ENCODE assay signal across 24 cellular contexts in the genomic region with DNA sequence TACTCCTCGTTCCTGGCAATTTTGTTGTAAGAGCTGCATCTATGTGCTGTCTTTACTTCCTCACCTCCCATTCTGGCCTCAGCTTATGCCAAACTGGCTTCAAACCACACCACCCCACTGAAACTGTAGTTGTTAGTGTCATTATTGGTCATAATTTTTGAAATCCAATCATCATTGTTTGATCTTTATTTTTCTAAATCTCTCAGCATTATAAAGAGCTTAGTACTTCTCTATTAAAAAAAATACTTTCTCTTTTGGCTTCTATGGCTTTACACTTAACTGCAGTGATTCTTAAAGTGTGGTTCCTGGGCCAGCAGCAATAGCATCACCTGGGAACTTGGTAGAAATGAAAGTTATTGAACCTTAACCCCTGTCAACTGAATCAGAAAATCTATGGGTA.
DNase-seq lines count a peak whose midpoint lies in the region; ATAC-seq lines count a peak whose summit lies in the region.
"Had no signal": no experiment of that assay in that cellular context is flagged by ENCODE, and none has a peak within 500 bp of the region (broad histone marks: within the 10 kb centered on the region; RNA-seq: fewer than 3 reads in every experiment).

No MANE protein-coding gene starts in this region.

- CTCF ChIA-PET in activated CD4-positive, alpha-beta T cell treated with anti-CD3 and anti-CD28 coated beads for 36 hours (lab: Charles Lee), result no interaction called here

- ATAC-seq in activated CD4-positive, alpha-beta T cell treated with anti-CD3 and anti-CD28 coated beads for 36 hours, result peak; percentile 64
- peak; percentile 43 for ATAC-seq in GM18909 (IDR thresholded peaks at IDR 0.05; ENCODE audit: poor library complexity, unreplicated experiment)
- ATAC-seq in HG02678 (IDR thresholded peaks at IDR 0.05; ENCODE audit: unreplicated experiment), result peak; percentile 39
- ATAC-seq in memory B cell (ENCODE audit: low read depth), result no peak
- ATAC-seq: gastrocnemius medialis; GM23338; left ventricle myocardium superior; psoas muscle; stimulated activated naive B cell treated with anti-CD40 and anti-IgM and Interleukin-4, amounts not matched to agents 10 μg/mL and 1 μg/mL and 100 μg/mL, for 72 hours had no signal

- POLR2A ChIA-PET in activated CD4-positive, alpha-beta T cell treated with anti-CD3 and anti-CD28 coated beads for 36 hours (lab: Charles Lee), result no interaction called here

- H3K36me3 Mint-ChIP-seq in activated CD4-positive, alpha-beta T cell treated with anti-CD3 and anti-CD28 coated beads for 36 hours (ENCODE audit: low read depth), result no peaks in the 10 kb centered on the region
- no peaks in the 10 kb centered on the region for H3K36me3 Mint-ChIP-seq in activated CD4-positive, alpha-beta T cell treated with anti-CD3 and anti-CD28 coated beads, Interleukin-2, amount 10 ng/mL, durations not matched to agents 24 days and 14 days (ENCODE audit: low read depth)
- H3K36me3 Mint-ChIP-seq in memory B cell, result no peaks in the 10 kb centered on the region
- H3K36me3 Mint-ChIP-seq: CD4-positive, alpha-beta memory T cell had no signal

- H3K27me3 Mint-ChIP-seq in activated CD4-positive, alpha-beta T cell treated with anti-CD3 and anti-CD28 coated beads for 36 hours, result no peaks in the 10 kb centered on the region
- no peaks in the 10 kb centered on the region for H3K27me3 Mint-ChIP-seq in activated CD4-positive, alpha-beta T cell treated with anti-CD3 and anti-CD28 coated beads, Interleukin-2, amount 10 ng/mL, durations not matched to agents 24 days and 14 days
- no peaks in the 10 kb centered on the region for H3K27me3 Mint-ChIP-seq in memory B cell
- H3K27me3 Mint-ChIP-seq: stimulated activated naive B cell treated with anti-CD40 and anti-IgM and Interleukin-4, amounts not matched to agents 10 μg/mL and 1 μg/mL and 100 μg/mL, for 72 hours had no signal

- DNase-seq in activated CD4-positive, alpha-beta T cell treated with anti-CD3 and anti-CD28 coated beads for 36 hours, result no peak
- no peak for DNase-seq in activated CD4-positive, alpha-beta T cell treated with anti-CD3 and anti-CD28 coated beads, Interleukin-2, amount 10 ng/mL, durations not matched to agents 24 days and 14 days
- no peak for DNase-seq in memory B cell (ENCODE audit: low spot score in 2 of 2)
- DNase-seq in effector CD4-positive, alpha-beta T cell, result no peak
- DNase-seq in stimulated activated naive CD4-positive, alpha-beta T cell treated with Interleukin-2 at 50 U/mL for 16 hours (lab: John Stamatoyannopoulos, UW), result no peak
- DNase-seq in NCI-H2227 (lab: John Stamatoyannopoulos, UW; ENCODE audit: unreplicated experiment), result no peak
- DNase-seq: activated CD4-positive, alpha-beta T cell treated with anti-CD3 and anti-CD28 coated beads, Interleukin-2, amount 50 U/mL, for 4 hours; activated gamma-delta T cell treated with Interleukin-2 at 50 U/mL for 16 hours; amniotic stem cell; CD4-positive, alpha-beta memory T cell; DMS 273 treated with DMSO at 0.1 percent for 48 hours; esophagus squamous epithelium; gastrocnemius medialis; left ventricle myocardium superior; MG63; NCI-H1436; NCI-H524 treated with DMSO at 0.1 percent for 48 hours; psoas muscle; stimulated activated naive B cell treated with anti-CD40 and anti-IgM and Interleukin-4, amounts not matched to agents 10 μg/mL and 1 μg/mL and 100 μg/mL, for 72 hours; WERI-Rb-1 had no signal

- no peak overlapping the region for H3K27ac Mint-ChIP-seq in activated CD4-positive, alpha-beta T cell treated with anti-CD3 and anti-CD28 coated beads for 36 hours
- H3K27ac Mint-ChIP-seq in activated CD4-positive, alpha-beta T cell treated with anti-CD3 and anti-CD28 coated beads, Interleukin-2, amount 10 ng/mL, durations not matched to agents 24 days and 14 days, result no peak overlapping the region
- peak overlapping the region; percentile 22 for H3K27ac Mint-ChIP-seq in memory B cell
- H3K27ac Mint-ChIP-seq: CD4-positive, alpha-beta memory T cell; GM23338; stimulated activated naive B cell treated with anti-CD40 and anti-IgM and Interleukin-4, amounts not matched to agents 10 μg/mL and 1 μg/mL and 100 μg/mL, for 72 hours; T-helper 2 cell treated with Interferon-gamma antibody and Interleukin-4, amounts not matched to agents 5 μg/mL and 100 μg/mL, for 36 hours had no signal

- intact Hi-C loops in activated CD4-positive, alpha-beta T cell treated with anti-CD3 and anti-CD28 coated beads for 36 hours (cut with DNase I, micrococcal nuclease), result no loop called here
- intact Hi-C loops in activated CD4-positive, alpha-beta T cell treated with anti-CD3 and anti-CD28 coated beads, Interleukin-2, amount 10 ng/mL, durations not matched to agents 24 days and 14 days (cut with micrococcal nuclease), result no loop called here

- no peaks in the 10 kb centered on the region for H3K9me3 Mint-ChIP-seq in activated CD4-positive, alpha-beta T cell treated with anti-CD3 and anti-CD28 coated beads for 36 hours (ENCODE audit: low read depth)
- no peaks in the 10 kb centered on the region for H3K9me3 Mint-ChIP-seq in activated CD4-positive, alpha-beta T cell treated with anti-CD3 and anti-CD28 coated beads, Interleukin-2, amount 10 ng/mL, durations not matched to agents 24 days and 14 days
- peaks cover 3% of the 10 kb centered on the region for H3K9me3 Mint-ChIP-seq in memory B cell
- H3K9me3 Mint-ChIP-seq: T-helper 2 cell treated with Interferon-gamma antibody and Interleukin-4, amounts not matched to agents 5 μg/mL and 100 μg/mL, for 36 hours had no signal

- no peak overlapping the region for H3K4me3 Mint-ChIP-seq in activated CD4-positive, alpha-beta T cell treated with anti-CD3 and anti-CD28 coated beads for 36 hours
- no peak overlapping the region for H3K4me3 Mint-ChIP-seq in activated CD4-positive, alpha-beta T cell treated with anti-CD3 and anti-CD28 coated beads, Interleukin-2, amount 10 ng/mL, durations not matched to agents 24 days and 14 days
- H3K4me3 Mint-ChIP-seq in memory B cell, result no peak overlapping the region
- H3K4me3 Mint-ChIP-seq: CD4-positive, alpha-beta memory T cell; GM23338; stimulated activated naive B cell treated with anti-CD40 and anti-IgM and Interleukin-4, amounts not matched to agents 10 μg/mL and 1 μg/mL and 100 μg/mL, for 72 hours; T-helper 2 cell treated with Interferon-gamma antibody and Interleukin-4, amounts not matched to agents 5 μg/mL and 100 μg/mL, for 36 hours had no signal

- peaks cover 6% of the 10 kb centered on the region for H3K4me1 Mint-ChIP-seq in activated CD4-positive, alpha-beta T cell treated with anti-CD3 and anti-CD28 coated beads for 36 hours
- peaks cover 3% of the 10 kb centered on the region for H3K4me1 Mint-ChIP-seq in activated CD4-positive, alpha-beta T cell treated with anti-CD3 and anti-CD28 coated beads, Interleukin-2, amount 10 ng/mL, durations not matched to agents 24 days and 14 days
- peaks cover 10% of the 10 kb centered on the region for H3K4me1 Mint-ChIP-seq in memory B cell
- H3K4me1 Mint-ChIP-seq: CD4-positive, alpha-beta memory T cell had no signal
